ENCODE assay signal across 1 cellular context in the genomic region with DNA sequence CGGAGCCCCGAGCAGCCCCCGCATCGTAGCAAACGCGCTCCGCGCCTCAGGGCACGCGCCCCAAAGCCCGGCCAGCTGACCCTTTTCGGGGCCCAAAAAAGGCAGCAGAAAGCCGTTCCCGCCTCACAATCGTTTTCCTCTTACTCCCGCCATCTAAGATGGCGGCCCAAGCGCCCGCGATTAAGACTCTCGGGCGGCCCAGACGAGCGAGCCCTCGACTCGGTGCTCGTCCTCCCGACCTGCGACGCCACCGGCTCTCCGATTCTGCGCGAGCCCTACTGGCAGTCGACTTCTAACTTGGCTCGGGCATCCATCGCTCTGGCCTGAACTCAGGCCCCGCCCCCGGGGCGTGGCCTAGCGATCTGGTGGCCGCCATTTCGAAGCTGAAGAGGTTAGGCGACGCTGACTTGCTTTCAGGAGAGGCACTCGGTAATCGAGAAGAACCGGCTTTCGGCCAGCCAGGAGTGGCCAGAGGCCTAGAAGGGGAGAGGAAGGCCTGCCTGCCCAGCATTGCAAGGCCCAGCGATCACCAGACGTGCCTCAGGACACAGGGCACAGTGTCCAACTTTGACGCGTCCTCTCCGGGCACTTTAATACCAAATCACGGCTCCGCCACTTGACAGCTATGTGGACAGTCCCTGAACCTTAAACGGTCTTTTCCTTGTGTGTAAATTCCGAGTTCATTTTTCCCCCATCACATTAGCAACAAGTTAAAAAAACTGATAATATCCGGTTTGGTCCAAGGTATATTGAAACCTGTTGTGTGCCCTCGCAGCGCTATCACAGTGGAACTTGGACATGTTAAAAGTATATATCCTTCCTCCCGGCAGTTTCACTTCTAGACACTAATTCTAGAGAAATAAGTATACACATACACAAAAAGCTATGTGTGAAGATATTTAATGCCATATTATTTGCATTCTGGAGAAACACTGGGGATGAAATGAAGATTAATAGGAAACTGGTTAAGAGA.
TF ChIP-seq lines count a peak whose summit lies in the region.

Gene RAF1, minus strand, starts transcription at position 182 of the 973 bp plus-strand sequence. CDS start 45,396 bp downstream, outside the sequence.

TF ChIP-seq in K562, 482 proteins besides CTCF, POLR2A, EP300 and RAD21 (continued from another document and continues in another):
- peak; percentile 65 for TF ChIP-seq ZNF407 (IDR thresholded peaks at IDR 0.05; ENCODE audit: low read depth)
- peak; percentile 5 for TF ChIP-seq U2AF1 (optimal IDR thresholded peaks at IDR 0.05; ENCODE audit: low read depth, low read length)
- no peak for TF ChIP-seq CEBPB (tag; IDR thresholded peaks at IDR 0.05)
- TF ChIP-seq SMARCA4 (IDR thresholded peaks at IDR 0.05): no peak; the same call in 1 of the 2 replicates
- TF ChIP-seq DNMT1 (IDR thresholded peaks at IDR 0.05): 0 out of 2 replicates have a peak, but pooled peaks have one; percentile 2
- TF ChIP-seq GABPA (tag; conservative IDR thresholded peaks at IDR 0.05; ENCODE audit: low read depth): peak; percentile 46; the same call in 1 of the 2 replicates
- peak; percentile 59; the same call in 1 of the 2 replicates for TF ChIP-seq HMGXB4 (CRISPR knock-in tag; IDR thresholded peaks at IDR 0.05)
- TF ChIP-seq TAF7 (tag; IDR thresholded peaks at IDR 0.05): peak; percentile 74
- TF ChIP-seq CREBBP (IDR thresholded peaks at IDR 0.05; ENCODE audit: low read depth, low read length): no peak
- peak; percentile 96 for TF ChIP-seq KAT8 (IDR thresholded peaks at IDR 0.05; ENCODE audit: low read depth)
- peak; percentile 89; the same call in 1 of the 2 replicates for TF ChIP-seq ZHX1 (conservative IDR thresholded peaks at IDR 0.05; ENCODE audit: low read length)
- TF ChIP-seq ZNF232 (CRISPR knock-in tag; IDR thresholded peaks at IDR 0.05): peak; percentile 39; the same call in 1 of the 2 replicates
- TF ChIP-seq DIDO1 (tag; IDR thresholded peaks at IDR 0.05; ENCODE audit: low read depth): peak; percentile 66
- peak; percentile 72; the same call in 1 of the 2 replicates for TF ChIP-seq ZNF668 (CRISPR knock-in tag; IDR thresholded peaks at IDR 0.05)
- TF ChIP-seq NEUROD1 (IDR thresholded peaks at IDR 0.05; ENCODE audit: borderline replicate concordance, low read depth, low read length, partially characterized antibody): peak; percentile 85
- peak; percentile 95 for TF ChIP-seq L3MBTL2 (IDR thresholded peaks at IDR 0.05)
- peak; percentile 41 to 85 for TF ChIP-seq MNT (conservative IDR thresholded peaks at IDR 0.05)
- no peak; the same call in 1 of the 2 replicates for TF ChIP-seq ZNF609 (CRISPR knock-in tag; IDR thresholded peaks at IDR 0.05; ENCODE audit: borderline replicate concordance)
- TF ChIP-seq CHCHD3 (CRISPR knock-in tag; IDR thresholded peaks at IDR 0.05): no peak
- TF ChIP-seq XRCC5 (IDR thresholded peaks at IDR 0.05; ENCODE audit: low read depth, low read length): peak; percentile 100
- TF ChIP-seq ZNF431 (CRISPR knock-in tag; IDR thresholded peaks at IDR 0.05): peak; percentile 51; the same call in 1 of the 2 replicates
- no peak for TF ChIP-seq RFX5 (IDR thresholded peaks at IDR 0.05; ENCODE audit: low read depth, low read length)
- TF ChIP-seq HMG20A (CRISPR knock-in tag; conservative IDR thresholded peaks at IDR 0.05): 0 out of 2 replicates have a peak, but pooled peaks have one; percentile 6
- TF ChIP-seq DEAF1 (CRISPR knock-in tag; IDR thresholded peaks at IDR 0.05): peak; percentile 83
- peak; percentile 78 for TF ChIP-seq ZNF511 (CRISPR knock-in tag; IDR thresholded peaks at IDR 0.05)
